15 cellular contexts compared by ENCODE assay signal in genomic region chr11:120956710-120957500, GRCh38.
A peak's percentile ranks its signal among the peaks of the same experiment; 100 is the strongest.
DNase-seq lines count a peak whose midpoint lies in the region; ATAC-seq and TF ChIP-seq lines count a peak whose summit lies in the region.
"Had no signal": no experiment of that assay in that cellular context is flagged by ENCODE, and none has a peak within 500 bp of the region (broad histone marks: within the 10 kb centered on the region; RNA-seq: fewer than 3 reads in every experiment).

No MANE protein-coding gene starts in this region.

- H3K4me1 Mint-ChIP-seq in CD8-positive, alpha-beta memory T cell, result peaks cover 10 to 17% (median 11%) of the 10 kb centered on the region in 3 donors
- H3K4me1 Mint-ChIP-seq in activated CD4-positive, alpha-beta T cell treated with anti-CD3 and anti-CD28 coated beads, Interleukin-2, amount 10 ng/mL, durations not matched to agents 7 days and 5 days, result peaks cover 16% of the 10 kb centered on the region
- H3K4me1 Mint-ChIP-seq in HFFc6 (ENCODE audit: low read depth) (peaks cover 6% of the 10 kb centered on the region; the same call in 1 of the 2 replicates), progenitor cell of endocrine pancreas (ENCODE audit: low read depth) (peaks cover 1% of the 10 kb centered on the region)

- no peak overlapping the region for H3K4me3 ChIP-seq in CD8-positive, alpha-beta memory T cell (ENCODE audit: low read length)
- H3K4me3 ChIP-seq: cardiac muscle cell, SJSA1, smooth muscle cell had no signal

- POLR2A ChIA-PET in CD8-positive, alpha-beta memory T cell (lab: Charles Lee), result no interaction called here
- POLR2A ChIA-PET in activated CD4-positive, alpha-beta T cell treated with anti-CD3 and anti-CD28 coated beads, Interleukin-2, amount 10 ng/mL, durations not matched to agents 7 days and 5 days (lab: Charles Lee), result no interaction called here

- peak overlapping the region in 6 of 8 donors; percentile 45 to 94 (median 84) for H3K27ac Mint-ChIP-seq in CD8-positive, alpha-beta memory T cell
- peak overlapping the region; percentile 76 for H3K27ac Mint-ChIP-seq in activated CD4-positive, alpha-beta T cell treated with anti-CD3 and anti-CD28 coated beads, Interleukin-2, amount 10 ng/mL, durations not matched to agents 7 days and 5 days
- no peak overlapping the region for H3K27ac Mint-ChIP-seq in HFFc6
- no peak overlapping the region for H3K27ac Mint-ChIP-seq in progenitor cell of endocrine pancreas
- H3K27ac Mint-ChIP-seq: nephron progenitor cell had no signal

- no peaks in the 10 kb centered on the region for H3K36me3 Mint-ChIP-seq in CD8-positive, alpha-beta memory T cell
- H3K36me3 Mint-ChIP-seq in activated CD4-positive, alpha-beta T cell treated with anti-CD3 and anti-CD28 coated beads, Interleukin-2, amount 10 ng/mL, durations not matched to agents 7 days and 5 days (ENCODE audit: low read depth), result no peaks in the 10 kb centered on the region
- no peaks in the 10 kb centered on the region for H3K36me3 Mint-ChIP-seq in HFFc6 (ENCODE audit: low read depth)
- H3K36me3 Mint-ChIP-seq in progenitor cell of endocrine pancreas (ENCODE audit: insufficient read depth), result no peaks in the 10 kb centered on the region

- no peaks in the 10 kb centered on the region for H3K9me3 ChIP-seq in CD8-positive, alpha-beta memory T cell (ENCODE audit: low read length)
- H3K9me3 ChIP-seq: SJSA1 had no signal

- peak; percentile 66 for ATAC-seq in GM21619 (IDR thresholded peaks at IDR 0.05; ENCODE audit: unreplicated experiment)

- peaks cover 14% of the 10 kb centered on the region for H3K4me1 ChIP-seq in CD8-positive, alpha-beta memory T cell (ENCODE audit: insufficient read depth, low read length)
- H3K4me1 ChIP-seq: SJSA1 had no signal

- no peak overlapping the region for H3K27ac ChIP-seq in CD8-positive, alpha-beta memory T cell (ENCODE audit: low read depth, low read length)
- H3K27ac ChIP-seq: cardiac muscle cell, SJSA1 had no signal

- H3K27me3 Mint-ChIP-seq in CD8-positive, alpha-beta memory T cell, result peaks cover 0 to 4% of the 10 kb centered on the region in 2 donors
- no peaks in the 10 kb centered on the region for H3K27me3 Mint-ChIP-seq in activated CD4-positive, alpha-beta T cell treated with anti-CD3 and anti-CD28 coated beads, Interleukin-2, amount 10 ng/mL, durations not matched to agents 7 days and 5 days
- H3K27me3 Mint-ChIP-seq in HFFc6 (ENCODE audit: insufficient read depth) (peaks cover 40% of the 10 kb centered on the region), progenitor cell of endocrine pancreas (peaks cover 21% of the 10 kb centered on the region)

- H3K4me3 Mint-ChIP-seq in CD8-positive, alpha-beta memory T cell, result peak overlapping the region in 1 of 7 donors; percentile 47
- no peak overlapping the region for H3K4me3 Mint-ChIP-seq in activated CD4-positive, alpha-beta T cell treated with anti-CD3 and anti-CD28 coated beads, Interleukin-2, amount 10 ng/mL, durations not matched to agents 7 days and 5 days
- no peak overlapping the region for H3K4me3 Mint-ChIP-seq in HFFc6
- no peak overlapping the region for H3K4me3 Mint-ChIP-seq in progenitor cell of endocrine pancreas (ENCODE audit: low read depth)
- H3K4me3 Mint-ChIP-seq: nephron progenitor cell had no signal

- DNase-seq in CD8-positive, alpha-beta memory T cell, result peak in 1 of 5 donors; percentile 30
- peak; percentile 45 for DNase-seq in activated CD4-positive, alpha-beta T cell treated with anti-CD3 and anti-CD28 coated beads, Interleukin-2, amount 10 ng/mL, durations not matched to agents 7 days and 5 days
- peak; percentile 46 for DNase-seq in iPS DF 4.7 (ENCODE audit: extremely low read depth, low spot score)
- no peak for DNase-seq in HFFc6
- no peak for DNase-seq in NOMO-1 treated with DMSO at 0.1 percent for 48 hours (lab: John Stamatoyannopoulos, UW; ENCODE audit: unreplicated experiment)
- DNase-seq in GM10266 (ENCODE audit: extremely low spot score), result no peak
- no peak for DNase-seq in progenitor cell of endocrine pancreas (ENCODE audit: low spot score, unreplicated experiment)
- DNase-seq: DMS79, IMR-90, NCI-H345, nephron progenitor cell had no signal

- no peaks in the 10 kb centered on the region for H3K27me3 ChIP-seq in CD8-positive, alpha-beta memory T cell (ENCODE audit: insufficient read depth, low read length, poor library complexity, severe bottlenecking)
- H3K27me3 ChIP-seq: cardiac muscle cell, SJSA1 had no signal

- no peak for TF ChIP-seq CTCF in HFFc6 (IDR thresholded peaks at IDR 0.05)
- TF ChIP-seq CTCF in GM10266 (IDR thresholded peaks at IDR 0.05; ENCODE audit: control insufficient read depth, insufficient read depth, low read depth, missing control alignments), result no peak
- no peak for TF ChIP-seq CTCF in progenitor cell of endocrine pancreas (IDR thresholded peaks at IDR 0.05; ENCODE audit: unreplicated experiment)

- CTCF ChIA-PET in CD8-positive, alpha-beta memory T cell (lab: Charles Lee), result no interaction called here
- CTCF ChIA-PET in activated CD4-positive, alpha-beta T cell treated with anti-CD3 and anti-CD28 coated beads, Interleukin-2, amount 10 ng/mL, durations not matched to agents 7 days and 5 days (lab: Charles Lee), result no interaction called here

- H3K36me3 ChIP-seq in CD8-positive, alpha-beta memory T cell (ENCODE audit: insufficient read depth, low read length), result no peaks in the 10 kb centered on the region
- H3K36me3 ChIP-seq: cardiac muscle cell, SJSA1 had no signal

- H3K9me3 Mint-ChIP-seq in CD8-positive, alpha-beta memory T cell, result peaks cover 0 to 2% (median 0%) of the 10 kb centered on the region in 5 donors
- no peaks in the 10 kb centered on the region for H3K9me3 Mint-ChIP-seq in activated CD4-positive, alpha-beta T cell treated with anti-CD3 and anti-CD28 coated beads, Interleukin-2, amount 10 ng/mL, durations not matched to agents 7 days and 5 days
- H3K9me3 Mint-ChIP-seq in HFFc6 (no peaks in the 10 kb centered on the region), progenitor cell of endocrine pancreas (ENCODE audit: low read depth) (no peaks in the 10 kb centered on the region)
- H3K9me3 Mint-ChIP-seq: nephron progenitor cell had no signal

Comparison
In these comparisons a context has a peak if more than half of its experiments do, and no peak if none do; other contexts are left out.
1. DNase-seq: peak in activated CD4-positive, alpha-beta T cell treated with anti-CD3 and anti-CD28 coated beads, Interleukin-2, amount 10 ng/mL, durations not matched to agents 7 days and 5 days (single experiment) and iPS DF 4.7 (single experiment); none in HFFc6 (single experiment), NOMO-1 treated with DMSO at 0.1 percent for 48 hours (single experiment), GM10266 (single experiment) and progenitor cell of endocrine pancreas (single experiment).
2. H3K27ac Mint-ChIP-seq: peak in CD8-positive, alpha-beta memory T cell (6 of 8) and activated CD4-positive, alpha-beta T cell treated with anti-CD3 and anti-CD28 coated beads, Interleukin-2, amount 10 ng/mL, durations not matched to agents 7 days and 5 days (single experiment); none in HFFc6 (single experiment) and progenitor cell of endocrine pancreas (single experiment).